In genomic region chr3:10505050-10505790, GRCh38 we compare ENCODE assay signal across 9 cellular contexts. TPM values are rescaled to one million over a fixed set of nuclear protein-coding genes. Genes with fewer than 3 reads are reported as not detected.
DNase-seq lines count a peak whose midpoint lies in the region; ATAC-seq and TF ChIP-seq lines count a peak whose summit lies in the region.
"Had no signal": no experiment of that assay in that cellular context is flagged by ENCODE, and none has a peak within 500 bp of the region (broad histone marks: within the 10 kb centered on the region; RNA-seq: fewer than 3 reads in every experiment).

Gene ATP2B2 (minus strand): TSS chr3:10505586. CDS start chr3:10449543, 56,043 bp downstream.

- no peaks in the 10 kb centered on the region for H3K9me3 ChIP-seq in tibial artery

- H3K27me3 ChIP-seq in tibial artery, result peaks cover 0 to 58% of the 10 kb centered on the region in 2 donors

- no peaks in the 10 kb centered on the region for H3K4me1 Mint-ChIP-seq in activated naive CD4-positive, alpha-beta T cell treated with anti-CD3 and anti-CD28 coated beads, Interleukin-2, amount 50 U/mL, for 24 hours
- H3K4me1 Mint-ChIP-seq in WTC11, result peaks cover 4% of the 10 kb centered on the region
- H3K4me1 Mint-ChIP-seq in immature natural killer cell, result no peaks in the 10 kb centered on the region

- peaks cover 7% of the 10 kb centered on the region for H3K27me3 Mint-ChIP-seq in activated naive CD4-positive, alpha-beta T cell treated with anti-CD3 and anti-CD28 coated beads, Interleukin-2, amount 50 U/mL, for 24 hours
- H3K27me3 Mint-ChIP-seq in WTC11 (ENCODE audit: low read depth) (peaks cover 7% of the 10 kb centered on the region), immature natural killer cell (ENCODE audit: low read depth in 3 of 3) (peaks cover 0 to 6% (median 0%) of the 10 kb centered on the region in 3 donors)

- H3K4me3 ChIP-seq in tibial artery, result peak within 1 kb of the TSS; percentile 20 to 41

- H3K27ac Mint-ChIP-seq in activated naive CD4-positive, alpha-beta T cell treated with anti-CD3 and anti-CD28 coated beads, Interleukin-2, amount 50 U/mL, for 24 hours, result no peak within 1 kb of the TSS
- H3K27ac Mint-ChIP-seq in WTC11 (no peak within 1 kb of the TSS), immature natural killer cell (no peak within 1 kb of the TSS)

- no peak within 1 kb of the TSS for H3K27ac ChIP-seq in tibial artery

- H3K4me1 ChIP-seq in tibial artery, result peaks cover 0 to 17% (median 6%) of the 10 kb centered on the region in 4 donors

- DNase-seq in activated naive CD4-positive, alpha-beta T cell treated with anti-CD3 and anti-CD28 coated beads, Interleukin-2, amount 50 U/mL, for 16 hours, result no peak
- peak; percentile 56 for DNase-seq in WTC11 (ENCODE audit: low spot score)
- DNase-seq in immature natural killer cell, result no peak
- no peak for DNase-seq in tibial artery
- DNase-seq in RPMI8226, result no peak
- DNase-seq in SIG-M5 treated with dmso at 0.1 percent for 504 hours (lab: John Stamatoyannopoulos, UW; ENCODE audit: unreplicated experiment), result no peak

- intact Hi-C loops in tibial artery (cut with DNase I; ENCODE audit: low total_unique reads), result no loop called here

- H3K9me3 Mint-ChIP-seq in activated naive CD4-positive, alpha-beta T cell treated with anti-CD3 and anti-CD28 coated beads, Interleukin-2, amount 50 U/mL, for 24 hours, result no peaks in the 10 kb centered on the region
- no peaks in the 10 kb centered on the region for H3K9me3 Mint-ChIP-seq in WTC11
- no peaks in the 10 kb centered on the region for H3K9me3 Mint-ChIP-seq in immature natural killer cell

- H3K36me3 ChIP-seq in tibial artery, result no peaks in the 10 kb centered on the region

- peak; percentile 76 for ATAC-seq in WTC11
- no peak for ATAC-seq in HG03095 (IDR thresholded peaks at IDR 0.05; ENCODE audit: unreplicated experiment)

- POLR2A ChIA-PET in WTC11 (lab: Charles Lee), result no interaction called here

- no peaks in the 10 kb centered on the region for H3K36me3 Mint-ChIP-seq in activated naive CD4-positive, alpha-beta T cell treated with anti-CD3 and anti-CD28 coated beads, Interleukin-2, amount 50 U/mL, for 24 hours
- no peaks in the 10 kb centered on the region for H3K36me3 Mint-ChIP-seq in WTC11
- H3K36me3 Mint-ChIP-seq in immature natural killer cell, result no peaks in the 10 kb centered on the region

- H3K4me3 Mint-ChIP-seq in activated naive CD4-positive, alpha-beta T cell treated with anti-CD3 and anti-CD28 coated beads, Interleukin-2, amount 50 U/mL, for 24 hours, result peak within 1 kb of the TSS; percentile 52
- H3K4me3 Mint-ChIP-seq in WTC11 (peak within 1 kb of the TSS; percentile 61), immature natural killer cell (peak within 1 kb of the TSS; percentile 30 to 53 (median 46))

- TF ChIP-seq CTCF in WTC11 (IDR thresholded peaks at IDR 0.05) (no peak), tibial artery (IDR thresholded peaks at IDR 0.05) (no peak)

- CTCF ChIA-PET in WTC11 (lab: Charles Lee), result interaction anchor here (0.6 to 1.3 kb wide), 6 partner anchors 9 to 464 kb away, joined by 3 to 5 read pairs (median 4); no protein-coding TSS in a partner anchor

TF ChIP-seq in WTC11, 78 proteins besides CTCF, POLR2A, EP300 and RAD21:
- TF ChIP-seq ETV6 (CRISPR knock-in tag; IDR thresholded peaks at IDR 0.05), result no peak
- TF ChIP-seq ZNF416 (CRISPR knock-in tag; IDR thresholded peaks at IDR 0.05), result no peak
- TF ChIP-seq RELA (CRISPR knock-in tag; IDR thresholded peaks at IDR 0.05; ENCODE audit: borderline replicate concordance), result no peak
- TF ChIP-seq ZNF512 (CRISPR knock-in tag; IDR thresholded peaks at IDR 0.05; ENCODE audit: borderline replicate concordance), result no peak
- TF ChIP-seq ZNF317 (CRISPR knock-in tag; IDR thresholded peaks at IDR 0.05; ENCODE audit: borderline replicate concordance, low read depth), result no peak
- no peak for TF ChIP-seq ZBTB21 (CRISPR knock-in tag; IDR thresholded peaks at IDR 0.05; ENCODE audit: borderline replicate concordance)
- no peak for TF ChIP-seq IRF2 (CRISPR knock-in tag; IDR thresholded peaks at IDR 0.05; ENCODE audit: borderline replicate concordance, low read depth)
- TF ChIP-seq PRRX2 (CRISPR knock-in tag; IDR thresholded peaks at IDR 0.05), result no peak
- TF ChIP-seq ATF6 (CRISPR knock-in tag; IDR thresholded peaks at IDR 0.05), result no peak
- TF ChIP-seq TCF7 (CRISPR knock-in tag; IDR thresholded peaks at IDR 0.05; ENCODE audit: low read depth), result no peak
- no peak for TF ChIP-seq ZNF232 (CRISPR knock-in tag; IDR thresholded peaks at IDR 0.05)
- TF ChIP-seq PREB (CRISPR knock-in tag; IDR thresholded peaks at IDR 0.05; ENCODE audit: borderline replicate concordance), result no peak

RNA-seq across cellular contexts. Expression of gene ATP2B2, which starts in this region (rescaled TPM):
- 0.48 to 0.62 TPM (median 0.57 TPM) in 3 replicates for total RNA-seq in WTC11 (2021)
- polyA plus RNA-seq in immature natural killer cell, result not detected
- total RNA-seq: epithelial cell of proximal tubule had no signal

Comparison
In these comparisons a context has a peak if more than half of its experiments do, and no peak if none do; other contexts are left out.
1. Peak in DNase-seq and ATAC-seq in WTC11; RNA of the gene not detected or under 1 TPM.